Comparison of ENCODE assay signal across 20 cellular contexts in genomic region chr5:31770157-31770556, GRCh38.
DNase-seq lines count a peak whose midpoint lies in the region; ATAC-seq, FAIRE-seq and TF ChIP-seq lines count a peak whose summit lies in the region.
"Had no signal": no experiment of that assay in that cellular context is flagged by ENCODE, and none has a peak within 500 bp of the region (broad histone marks: within the 10 kb centered on the region; RNA-seq: fewer than 3 reads in every experiment).

No MANE protein-coding gene starts in this region.

- H3K4me3 ChIP-seq in HUES64 (ENCODE audit: low read length) = no peak overlapping the region
- H3K4me3 ChIP-seq in endodermal cell (ENCODE audit: low read length) = no peak overlapping the region
- H3K4me3 ChIP-seq in mesendoderm (ENCODE audit: low read length) = no peak overlapping the region
- H3K4me3 ChIP-seq in pancreas = no peak overlapping the region
- H3K4me3 ChIP-seq: SK-N-MC had no signal

- no peaks in the 10 kb centered on the region for H3K27me3 Mint-ChIP-seq in endodermal cell (ENCODE audit: insufficient read depth)
- H3K27me3 Mint-ChIP-seq: CD4-positive, alpha-beta T cell had no signal

- no peak overlapping the region for H3K27ac Mint-ChIP-seq in endodermal cell
- H3K27ac Mint-ChIP-seq: CD4-positive, alpha-beta T cell had no signal

- DNase-seq in ELF-1 (ENCODE audit: low read depth, low spot score) (peak; percentile 11), endodermal cell (peak; percentile 61), mesendoderm (peak; percentile 21), omental fat pad (ENCODE audit: low spot score) (no peak), SK-N-DZ (ENCODE audit: low spot score) (no peak), OCI-M2 (lab: John Stamatoyannopoulos, UW; ENCODE audit: unreplicated experiment) (no peak), pancreas (no peak)
- DNase-seq: Caco-2; CD4-positive, alpha-beta T cell; GDM1; NCI-H1436; NCI-H2029; NCI-H2171; NCI-H526 had no signal

- no peak overlapping the region for H3K4me2 ChIP-seq in mesendoderm (ENCODE audit: low read length)
- H3K4me2 ChIP-seq: KMS-11 had no signal

- no peak overlapping the region for H4K5ac ChIP-seq in mesendoderm (ENCODE audit: low read length)

- H4K8ac ChIP-seq in mesendoderm (ENCODE audit: low read depth, low read length) = no peak overlapping the region

- H3K9me3 Mint-ChIP-seq in endodermal cell = peaks cover 6% of the 10 kb centered on the region
- H3K9me3 Mint-ChIP-seq: CD4-positive, alpha-beta T cell had no signal

- H2BK120ac ChIP-seq in mesendoderm (ENCODE audit: low read depth, low read length) = no peak overlapping the region

- H3K9ac ChIP-seq in HUES64 (ENCODE audit: low read depth, low read length) = no peak overlapping the region
- H3K9ac ChIP-seq in endodermal cell (ENCODE audit: extremely low read depth, low read length, poor library complexity, severe bottlenecking) = no peak overlapping the region
- no peak overlapping the region for H3K9ac ChIP-seq in mesendoderm (ENCODE audit: low read length)
- H3K9ac ChIP-seq: KMS-11 had no signal

- no peak overlapping the region for H3K18ac ChIP-seq in mesendoderm (ENCODE audit: low read length)

- FAIRE-seq in pancreas (lab: Jason Lieb, UNC) = no peak
- FAIRE-seq: A204.1 had no signal

- H3K27ac ChIP-seq in HUES64 (ENCODE audit: low read depth, low read length) (0 out of 2 replicates have a peak overlapping the region, but pooled peaks have one; percentile 2), endodermal cell (ENCODE audit: low read depth, low read length) (no peak overlapping the region), mesendoderm (ENCODE audit: low read depth, low read length) (no peak overlapping the region), pancreas (no peak overlapping the region)
- H3K27ac ChIP-seq: KMS-11, SK-N-MC had no signal

- H2AK5ac ChIP-seq in mesendoderm (ENCODE audit: low read length) = no peak overlapping the region

- no peak overlapping the region for H2BK15ac ChIP-seq in mesendoderm (replicated peaks; ENCODE audit: low read depth)

- H3K27me3 ChIP-seq in HUES64 (ENCODE audit: insufficient read depth, low read length) (no peaks in the 10 kb centered on the region), endodermal cell (ENCODE audit: control insufficient read depth, insufficient read depth, low read length, poor library complexity, severe bottlenecking) (no peaks in the 10 kb centered on the region), mesendoderm (ENCODE audit: insufficient read depth, low read length, poor library complexity) (no peaks in the 10 kb centered on the region), pancreas (no peaks in the 10 kb centered on the region)

- no peaks in the 10 kb centered on the region for H3K79me2 ChIP-seq in mesendoderm (ENCODE audit: control insufficient read depth, insufficient read depth, low read length)

- no peaks in the 10 kb centered on the region for H3K36me3 ChIP-seq in HUES64 (ENCODE audit: insufficient read depth, low read length)
- H3K36me3 ChIP-seq in endodermal cell (ENCODE audit: control insufficient read depth, insufficient read depth, low read length) = no peaks in the 10 kb centered on the region
- H3K36me3 ChIP-seq in mesendoderm (ENCODE audit: control insufficient read depth, insufficient read depth, low read length) = no peaks in the 10 kb centered on the region
- H3K36me3 ChIP-seq in pancreas = no peaks in the 10 kb centered on the region

- WGBS in HUES64 = 20% methylated on average over 4 of the region's 4 CpGs
- WGBS in endodermal cell (ENCODE audit: insufficient coverage in 1 of 2, insufficient read length in 1 of 2), 2 experiments = 15 to 45% methylated on average over 4 of the region's 4 CpGs
- no CpG with 5 or more reads among the region's 4 CpGs for WGBS in mesendoderm (ENCODE audit: extremely low coverage, insufficient coverage, low lambda C conversion rate)
- WGBS in pancreas, 2 donors = 30 to 39% methylated on average over 4 of the region's 4 CpGs

- peaks cover 15% of the 10 kb centered on the region for H3K4me1 Mint-ChIP-seq in endodermal cell

- intact Hi-C loops in pancreas (cut with DNase I) = no loop called here

- H3K4me3 Mint-ChIP-seq in endodermal cell = no peak overlapping the region
- H3K4me3 Mint-ChIP-seq: CD4-positive, alpha-beta T cell had no signal

- ATAC-seq in omental fat pad (ENCODE audit: low FRiP score) (no peak), pancreas (no peak)
- ATAC-seq: HCT116, Panc1 had no signal

- no peaks in the 10 kb centered on the region for H3K79me1 ChIP-seq in mesendoderm (ENCODE audit: low read length)

- H3K56ac ChIP-seq in mesendoderm (ENCODE audit: low read length) = no peak overlapping the region

- TF ChIP-seq CTCF in endodermal cell (conservative IDR thresholded peaks at IDR 0.05) (no peak), omental fat pad (IDR thresholded peaks at IDR 0.05) (no peak), pancreas (IDR thresholded peaks at IDR 0.05) (no peak)

- no peak overlapping the region for H2BK5ac ChIP-seq in mesendoderm (ENCODE audit: low read length)

- H3K9me3 ChIP-seq in HUES64 (ENCODE audit: insufficient read depth, low read depth, low read length) (peaks cover 2% of the 10 kb centered on the region; the same call in 1 of the 2 replicates), endodermal cell (ENCODE audit: control insufficient read depth, low read length) (no peaks in the 10 kb centered on the region), pancreas (no peaks in the 10 kb centered on the region)
- H3K9me3 ChIP-seq: Caco-2 had no signal

- no peak overlapping the region for H3K23ac ChIP-seq in mesendoderm (ENCODE audit: low read length)

- peaks cover 8% of the 10 kb centered on the region for H3K36me3 Mint-ChIP-seq in endodermal cell (ENCODE audit: low read depth)

- H3K4ac ChIP-seq in mesendoderm (ENCODE audit: low read depth, low read length) = no peak overlapping the region

- H3K4me1 ChIP-seq in HUES64 (ENCODE audit: insufficient read depth, low read length) = peaks cover 19% of the 10 kb centered on the region
- H3K4me1 ChIP-seq in endodermal cell (ENCODE audit: control insufficient read depth, insufficient read depth, low read length) = no peaks in the 10 kb centered on the region
- no peaks in the 10 kb centered on the region for H3K4me1 ChIP-seq in mesendoderm (ENCODE audit: control insufficient read depth, low read depth, low read length)
- no peaks in the 10 kb centered on the region for H3K4me1 ChIP-seq in pancreas
- H3K4me1 ChIP-seq: Caco-2 had no signal

Comparison
In these comparisons a context has a peak if more than half of its experiments do, and no peak if none do; other contexts are left out.
1. DNase-seq: peak in ELF-1 (single experiment), endodermal cell (single experiment) and mesendoderm (single experiment); none in omental fat pad (single experiment), SK-N-DZ (single experiment), OCI-M2 (single experiment) and pancreas (0 of 6).